8 cellular contexts compared by ENCODE assay signal in the genomic region with DNA sequence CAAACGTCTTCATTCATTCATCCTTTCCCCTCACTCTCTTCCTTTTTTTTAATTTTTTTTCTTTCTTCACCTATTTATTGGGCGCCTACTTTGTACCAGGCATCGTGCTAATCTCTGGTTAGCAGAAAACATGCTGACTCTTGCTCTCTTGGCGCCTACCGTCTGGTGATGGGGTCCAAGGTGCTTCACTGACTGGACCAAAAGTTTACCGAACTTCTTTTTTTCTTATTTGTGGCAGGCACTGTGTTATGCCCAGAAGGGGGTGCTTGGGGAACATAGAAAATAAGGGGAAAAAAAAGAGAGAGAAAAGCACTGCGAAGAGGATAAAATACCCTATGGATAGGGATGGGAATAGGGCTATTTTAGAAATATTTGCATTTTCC. TPM values are rescaled to one million over a fixed set of nuclear protein-coding genes. Genes with fewer than 3 reads are reported as not detected.
DNase-seq lines count a peak whose midpoint lies in the region; FAIRE-seq and TF ChIP-seq lines count a peak whose summit lies in the region.

No MANE protein-coding gene starts in this region.

- DNase-seq in left ventricle myocardium inferior (no peak), cardiac septum (ENCODE audit: low spot score) (no peak), M059J (ENCODE audit: low read depth) (peak; percentile 18), nephron progenitor cell (no peak), NCI-H1694 treated with DMSO at 0.1 percent for 48 hours (lab: John Stamatoyannopoulos, UW) (no peak), NCI-H2227 (lab: John Stamatoyannopoulos, UW; ENCODE audit: unreplicated experiment) (no peak), H54 (ENCODE audit: insufficient read length, low spot score) (no peak)

- TF ChIP-seq POLR2A in H54 (IDR thresholded peaks at IDR 0.05; ENCODE audit: low read depth, low read length) = no peak

- peak overlapping the region; percentile 88 for H3K27ac ChIP-seq in left ventricle myocardium inferior (replicated peaks)
- no peak overlapping the region for H3K27ac ChIP-seq in duodenal mucosa (ENCODE audit: low read depth, low read length)

- H3K4me3 ChIP-seq in left ventricle myocardium inferior (peak overlapping the region; percentile 97), duodenal mucosa (ENCODE audit: low read depth in 1 of 2, low read length in 2 of 2) (peak overlapping the region; percentile 97 to 99)

- H3K9ac ChIP-seq in duodenal mucosa (ENCODE audit: low read depth in 1 of 2, low read length in 2 of 2) = peak overlapping the region; percentile 82 to 92

- no peak for FAIRE-seq in H54 (lab: Jason Lieb, UNC)

- intact Hi-C loops in left ventricle myocardium inferior (cut with micrococcal nuclease) (no loop called here), cardiac septum (cut with DNase I) (loop anchor here (10.0 kb wide), 1 partner anchor 412 kb away; a partner anchor contains a TSS)

- peak overlapping the region; percentile 41 for H3K27ac Mint-ChIP-seq in nephron progenitor cell

- no peaks in the 10 kb centered on the region for H3K27me3 Mint-ChIP-seq in nephron progenitor cell (ENCODE audit: low read depth, poor library complexity)

- peaks cover 24% of the 10 kb centered on the region for H3K4me1 Mint-ChIP-seq in nephron progenitor cell

- peaks cover 50% of the 10 kb centered on the region for H3K4me1 ChIP-seq in left ventricle myocardium inferior
- peaks cover 20 to 21% of the 10 kb centered on the region in 2 donors for H3K4me1 ChIP-seq in duodenal mucosa (ENCODE audit: control insufficient read depth in 1 of 2, insufficient read depth in 2 of 2, low read length in 2 of 2)

- peaks cover 8% of the 10 kb centered on the region for H3K36me3 Mint-ChIP-seq in nephron progenitor cell (ENCODE audit: low read depth)

- H3K36me3 ChIP-seq in left ventricle myocardium inferior (no peaks in the 10 kb centered on the region), duodenal mucosa (ENCODE audit: control insufficient read depth in 1 of 2, insufficient read depth in 2 of 2, low read length in 2 of 2) (no peaks in the 10 kb centered on the region)

- H3K4me3 Mint-ChIP-seq in nephron progenitor cell = peak overlapping the region; percentile 95

- TF ChIP-seq CTCF in left ventricle myocardium inferior (IDR thresholded peaks at IDR 0.05; ENCODE audit: borderline replicate concordance) = no peak
- no peak for TF ChIP-seq CTCF in nephron progenitor cell (IDR thresholded peaks at IDR 0.05)

- H3K27me3 ChIP-seq in left ventricle myocardium inferior (ENCODE audit: low read depth) (no peaks in the 10 kb centered on the region), duodenal mucosa (ENCODE audit: control insufficient read depth in 1 of 2, insufficient read depth in 2 of 2, low read length in 2 of 2) (no peaks in the 10 kb centered on the region)

- no peaks in the 10 kb centered on the region for H3K9me3 ChIP-seq in left ventricle myocardium inferior (replicated peaks)
- H3K9me3 ChIP-seq in duodenal mucosa (ENCODE audit: control insufficient read depth in 1 of 2, low read length in 2 of 2) = no peaks in the 10 kb centered on the region

- H3K9me3 Mint-ChIP-seq in nephron progenitor cell = no peaks in the 10 kb centered on the region

RNA-seq across cellular contexts. Expression of a gene that starts 0.5 kb away (rescaled TPM):
- total RNA-seq in left ventricle myocardium inferior (58.9 TPM), cardiac septum (62.7 TPM)
- 30.3 and 71.6 TPM in 2 replicates for total RNA-seq in M059J (2014; rRNA removed; shearing (Covaris generic))
